Comparison of ENCODE assay signal across 5 cellular contexts in the genomic region with DNA sequence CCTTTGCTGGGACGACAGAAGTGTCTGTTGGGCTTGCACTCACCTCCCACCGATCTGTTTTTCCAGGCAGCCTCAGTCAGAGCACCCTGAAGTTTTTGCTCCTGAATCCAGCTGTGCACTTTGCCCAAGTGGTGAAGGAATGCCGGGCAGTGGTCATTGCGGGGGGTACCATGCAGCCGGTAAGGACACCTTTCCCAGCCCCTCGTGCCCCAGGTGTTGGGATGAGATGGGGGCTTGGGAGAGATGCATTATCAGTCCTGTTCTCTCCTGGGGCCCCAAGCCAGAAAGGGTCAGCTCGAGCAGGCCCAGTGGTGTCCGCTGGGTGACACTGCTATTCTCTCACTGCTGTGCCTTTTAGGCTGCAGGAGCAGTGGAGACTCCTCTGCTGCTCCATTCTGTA. TPM values are rescaled to one million over a fixed set of nuclear protein-coding genes. Genes with fewer than 3 reads are reported as not detected.
A peak's percentile ranks its signal among the peaks of the same experiment; 100 is the strongest.
DNase-seq lines count a peak whose midpoint lies in the region; TF ChIP-seq lines count a peak whose summit lies in the region.
"Not testable (repeated sequence)": the region's sequence is repeated elsewhere in the genome, so short reads cannot be mapped to it uniquely, and the experiment has no call there.

No MANE protein-coding gene starts in this region.

- H2BK120ac ChIP-seq in H9 (ENCODE audit: low read depth, low read length, poor library complexity, severe bottlenecking) = not testable (repeated sequence)

- TF ChIP-seq POLR2A in spleen (IDR thresholded peaks at IDR 0.05) = not testable (repeated sequence)

- not testable (repeated sequence) for H2AFZ ChIP-seq in H9 (ENCODE audit: low read length)

- not testable (repeated sequence) for H4K20me1 ChIP-seq in H9 (ENCODE audit: control insufficient read depth, insufficient read depth, insufficient read length)

- WGBS in H9 (ENCODE audit: extremely low coverage, insufficient read length, low lambda C conversion rate) = no CpG with 5 or more reads among the region's 8 CpGs
- 88 to 99% (median 93%) methylated on average over 4 to 8 of the region's 8 CpGs for WGBS in spleen, 5 donors

- H3K9ac ChIP-seq in H9 (ENCODE audit: extremely low read depth, insufficient read length, low read length) = not testable (repeated sequence)

- H3K56ac ChIP-seq in H9 (ENCODE audit: insufficient read length, low read depth, low read length) = not testable (repeated sequence)

- not testable (repeated sequence) for H3K27me3 ChIP-seq in H9 (ENCODE audit: insufficient read depth, low read length); spleen (replicated peaks in 1 of 7)

- not testable (repeated sequence) for H3K27ac ChIP-seq in H9 (ENCODE audit: insufficient read length, low read depth, low read length); spleen

- H3K14ac ChIP-seq in H9 (ENCODE audit: insufficient read depth, low read length) = not testable (repeated sequence)

- H2BK5ac ChIP-seq in H9 (ENCODE audit: insufficient read length, low read length) = not testable (repeated sequence)

- not testable (repeated sequence) for TF ChIP-seq CTCF in H9 (conservative IDR thresholded peaks at IDR 0.05); spleen (IDR thresholded peaks at IDR 0.05 in 8 of 11, conservative IDR thresholded peaks at IDR 0.05 in 3 of 11)

- not testable (repeated sequence) for H2BK12ac ChIP-seq in H9 (ENCODE audit: insufficient read length, low read depth, low read length)

- peaks cover 0 to 87% (median 10%) of the 10 kb centered on the region in 6 donors for H3K36me3 ChIP-seq in spleen

- not testable (repeated sequence) for H3K79me2 ChIP-seq in H9 (ENCODE audit: insufficient read depth, low read length)

- H3K79me1 ChIP-seq in H9 (ENCODE audit: insufficient read depth, low read depth, low read length, poor library complexity, severe bottlenecking) = not testable (repeated sequence)

- not testable (repeated sequence) for H3K27ac Mint-ChIP-seq in H9

- H3K4ac ChIP-seq in H9 (ENCODE audit: low read depth, low read length) = not testable (repeated sequence)

- intact Hi-C loops in spleen (cut with DNase I; ENCODE audit: low total_unique reads) = not testable (repeated sequence)

- H2BK20ac ChIP-seq in H9 (ENCODE audit: low read depth, low read length, poor library complexity, severe bottlenecking) = not testable (repeated sequence)

- H3K23me2 ChIP-seq in H9 (ENCODE audit: insufficient read length, low read depth, low read length, poor library complexity, severe bottlenecking) = not testable (repeated sequence)

- H3K18ac ChIP-seq in H9 (ENCODE audit: insufficient read length, low read depth, low read length) = not testable (repeated sequence)

- not testable (repeated sequence) for H2BK15ac ChIP-seq in H9 (ENCODE audit: low read depth, low read length)

- not testable (repeated sequence) for H3K4me1 Mint-ChIP-seq in H9

- H3K4me1 ChIP-seq in H9 (ENCODE audit: insufficient read depth, low read length); spleen: not testable (repeated sequence)

- H4K8ac ChIP-seq in H9 (replicated peaks; ENCODE audit: insufficient read length, low read depth, low read length) = not testable (repeated sequence)

- H4K91ac ChIP-seq in H9 (ENCODE audit: insufficient read length, low read depth, low read length) = not testable (repeated sequence)

- H2AK5ac ChIP-seq in H9 (ENCODE audit: insufficient read length, low read length) = not testable (repeated sequence)

- not testable (repeated sequence) for H3K4me2 ChIP-seq in H9 (ENCODE audit: insufficient read depth, insufficient read length, low read length)

- H4K5ac ChIP-seq in H9 (ENCODE audit: insufficient read length, low read depth, low read length) = not testable (repeated sequence)

- H3K9me3 Mint-ChIP-seq in H9 = not testable (repeated sequence)

- DNase-seq in H9 (peak; percentile 19), mesenteric fat pad (ENCODE audit: low spot score) (peak; percentile 65), spleen (peak; percentile 58)
- peak; percentile 52 for DNase-seq in activated CD8-positive, alpha-beta memory T cell treated with anti-CD3 and anti-CD28 coated beads for 24 hours
- DNase-seq in activated T-cell treated with anti-CD3 and anti-CD28 coated beads, Interleukin-2, amount 50 U/mL, for 48 hours = peak; percentile 10 to 12

- H3K4me3 Mint-ChIP-seq in H9 = not testable (repeated sequence)

- not testable (repeated sequence) for H3K27me3 Mint-ChIP-seq in H9 (ENCODE audit: low read depth)

- H3K4me3 ChIP-seq in spleen = not testable (repeated sequence)

- H3K23ac ChIP-seq in H9 (ENCODE audit: insufficient read length, low read depth, low read length) = not testable (repeated sequence)

- H3T11ph ChIP-seq in H9 (ENCODE audit: low read length) = not testable (repeated sequence)

- peaks cover 40 to 76% (median 73%) of the 10 kb centered on the region in 3 experiments; a peak in 6 of 7 replicates for H3K36me3 Mint-ChIP-seq in H9 (ENCODE audit: insufficient read depth in 1 of 3, low read depth in 3 of 3)

- H3K9me3 ChIP-seq in H9 (ENCODE audit: control insufficient read depth, low read depth, low read length); spleen: not testable (repeated sequence)

RNA-seq across cellular contexts. Expression of a gene that starts 24.2 kb away (rescaled TPM):
- total RNA-seq in H9 (2021) (175 and 183 TPM in 2 replicates), mesenteric fat pad (28.3 TPM), spleen (10 to 100 TPM; 15.9 to 66.7 (median 45.3) TPM)
- 10 to 100 TPM; 13.3 to 31.0 (median 15.2) TPM for polyA plus RNA-seq in spleen

Comparison
In these comparisons a context has a peak if more than half of its experiments do, and no peak if none do; other contexts are left out.
1. DNase-seq: peak in every context shown above with its lines; median percentile 65 in mesenteric fat pad; 58 in spleen; 52 in activated CD8-positive, alpha-beta memory T cell treated with anti-CD3 and anti-CD28 coated beads for 24 hours; 19 in H9; 11 in activated T-cell treated with anti-CD3 and anti-CD28 coated beads, Interleukin-2, amount 50 U/mL, for 48 hours.